Comparison of ENCODE assay signal across 1 cellular context in the genomic region with DNA sequence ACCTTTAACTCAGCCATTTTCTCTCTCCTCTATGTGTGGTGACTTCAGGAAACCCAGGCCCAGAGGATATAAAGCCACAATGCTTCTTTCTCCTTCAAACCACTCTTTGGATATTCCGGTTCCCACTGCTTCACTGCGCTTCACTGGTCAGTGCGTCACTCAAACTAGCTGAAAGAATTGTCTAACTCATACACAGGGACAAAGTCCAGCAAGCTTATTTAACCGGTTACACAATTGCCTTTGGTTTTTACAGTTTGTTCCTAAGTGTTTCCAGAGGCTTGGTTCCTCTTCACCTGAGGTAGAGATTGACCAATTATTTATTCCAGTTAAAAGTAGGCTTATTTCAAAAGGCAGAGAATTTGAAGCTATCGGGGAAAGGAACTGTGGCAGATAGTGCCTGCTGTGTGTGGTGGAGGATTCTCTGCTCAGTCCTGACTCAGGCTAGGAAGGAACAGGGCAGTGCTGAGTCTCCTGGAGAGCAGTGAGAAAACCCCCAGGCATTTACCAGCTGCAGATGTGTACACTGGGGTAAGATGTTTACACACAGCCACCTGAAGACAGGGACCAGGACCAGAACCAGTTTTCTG.
TF ChIP-seq lines count a peak whose summit lies in the region.

Gene HGD (minus strand): TSS at position 145 of the 587 bp plus-strand sequence. CDS start 128 bp downstream, at position 17.

TF ChIP-seq in HepG2, 621 proteins besides CTCF, POLR2A, EP300 and RAD21 (continued from another document and continues in another):
- TF ChIP-seq MXI1 (IDR thresholded peaks at IDR 0.05; ENCODE audit: borderline replicate concordance, low read depth, low read length), result peak; percentile 30; the same call in 1 of the 3 replicates
- TF ChIP-seq ZNF878 (CRISPR knock-in tag; IDR thresholded peaks at IDR 0.05), result peak; percentile 74; the same call in 1 of the 2 replicates
- 0 out of 2 replicates have a peak, but pooled peaks have one; percentile 38 for TF ChIP-seq SNAPC2 (CRISPR knock-in tag; IDR thresholded peaks at IDR 0.05)
- TF ChIP-seq ZMYM3 (CRISPR knock-in tag; IDR thresholded peaks at IDR 0.05), result no peak
- TF ChIP-seq ZNF337 (CRISPR knock-in tag; IDR thresholded peaks at IDR 0.05; ENCODE audit: borderline replicate concordance, low read depth), result no peak
- TF ChIP-seq ZNF576 (CRISPR knock-in tag; IDR thresholded peaks at IDR 0.05), result no peak
- TF ChIP-seq NFATC3 (CRISPR knock-in tag; IDR thresholded peaks at IDR 0.05), result no peak
- peak; percentile 70 for TF ChIP-seq GFI1 (CRISPR knock-in tag; IDR thresholded peaks at IDR 0.05; ENCODE audit: borderline replicate concordance)
- no peak for TF ChIP-seq ZNF329 (CRISPR knock-in tag; IDR thresholded peaks at IDR 0.05; ENCODE audit: low read depth)
- 0 out of 2 replicates have a peak, but pooled peaks have one; percentile 31 for TF ChIP-seq NFIC (IDR thresholded peaks at IDR 0.05; ENCODE audit: low read length)
- no peak for TF ChIP-seq NR3C1 (CRISPR knock-in tag; IDR thresholded peaks at IDR 0.05)
- peak; percentile 98 for TF ChIP-seq HNF4G (IDR thresholded peaks at IDR 0.05; ENCODE audit: borderline replicate concordance, low read depth, low read length)
- TF ChIP-seq HNF4G (CRISPR knock-in tag; IDR thresholded peaks at IDR 0.05; ENCODE audit: borderline replicate concordance, low read depth), result peak; percentile 89
- TF ChIP-seq ZNF816 (CRISPR knock-in tag; IDR thresholded peaks at IDR 0.05; ENCODE audit: borderline replicate concordance), result no peak; the same call in 1 of the 2 replicates
- TF ChIP-seq AHR (CRISPR knock-in tag; IDR thresholded peaks at IDR 0.05), result no peak
- TF ChIP-seq ZNF776 (CRISPR knock-in tag; IDR thresholded peaks at IDR 0.05), result no peak
- TF ChIP-seq ZSCAN25 (CRISPR knock-in tag; IDR thresholded peaks at IDR 0.05), result no peak
- no peak for TF ChIP-seq ZNF101 (CRISPR knock-in tag; IDR thresholded peaks at IDR 0.05; ENCODE audit: borderline replicate concordance, low read depth)
- no peak for TF ChIP-seq ZNF160 (CRISPR knock-in tag; IDR thresholded peaks at IDR 0.05)
- TF ChIP-seq TRIM22 (IDR thresholded peaks at IDR 0.05), result no peak
- TF ChIP-seq JUNB (CRISPR knock-in tag; IDR thresholded peaks at IDR 0.05; ENCODE audit: borderline replicate concordance), result no peak
- TF ChIP-seq ZNF720 (CRISPR knock-in tag; IDR thresholded peaks at IDR 0.05), result no peak
- no peak for TF ChIP-seq CBFB (CRISPR knock-in tag; IDR thresholded peaks at IDR 0.05)
- no peak for TF ChIP-seq SMARCE1 (IDR thresholded peaks at IDR 0.05; ENCODE audit: borderline replicate concordance)
- TF ChIP-seq ZFP36L2 (CRISPR knock-in tag; IDR thresholded peaks at IDR 0.05), result no peak
- TF ChIP-seq SYNCRIP (IDR thresholded peaks at IDR 0.05; ENCODE audit: insufficient read depth, low read depth, low read length), result no peak
- peak; percentile 47; the same call in 1 of the 2 replicates for TF ChIP-seq NFYC (CRISPR knock-in tag; IDR thresholded peaks at IDR 0.05)
- TF ChIP-seq, protein P1, sequence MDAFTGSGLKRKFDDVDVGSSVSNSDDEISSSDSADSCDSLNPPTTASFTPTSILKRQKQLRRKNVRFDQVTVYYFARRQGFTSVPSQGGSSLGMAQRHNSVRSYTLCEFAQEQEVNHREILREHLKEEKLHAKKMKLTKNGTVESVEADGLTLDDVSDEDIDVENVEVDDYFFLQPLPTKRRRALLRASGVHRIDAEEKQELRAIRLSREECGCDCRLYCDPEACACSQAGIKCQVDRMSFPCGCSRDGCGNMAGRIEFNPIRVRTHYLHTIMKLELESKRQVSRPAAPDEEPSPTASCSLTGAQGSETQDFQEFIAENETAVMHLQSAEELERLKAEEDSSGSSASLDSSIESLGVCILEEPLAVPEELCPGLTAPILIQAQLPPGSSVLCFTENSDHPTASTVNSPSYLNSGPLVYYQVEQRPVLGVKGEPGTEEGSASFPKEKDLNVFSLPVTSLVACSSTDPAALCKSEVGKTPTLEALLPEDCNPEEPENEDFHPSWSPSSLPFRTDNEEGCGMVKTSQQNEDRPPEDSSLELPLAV (CRISPR knock-in tag; conservative IDR thresholded peaks at IDR 0.05; ENCODE audit: low read depth), result no peak
- TF ChIP-seq EZH2 (conservative IDR thresholded peaks at IDR 0.05; ENCODE audit: low read depth, low read length), result no peak
- no peak for TF ChIP-seq AKAP8 (CRISPR knock-in tag; IDR thresholded peaks at IDR 0.05)
- TF ChIP-seq DPF2 (CRISPR knock-in tag; IDR thresholded peaks at IDR 0.05; ENCODE audit: borderline replicate concordance, low read depth), result peak; percentile 24; the same call in 1 of the 2 replicates
- TF ChIP-seq ZNF670 (CRISPR knock-in tag; IDR thresholded peaks at IDR 0.05; ENCODE audit: borderline replicate concordance), result no peak
- TF ChIP-seq GZF1 (CRISPR knock-in tag; IDR thresholded peaks at IDR 0.05), result 0 out of 2 replicates have a peak, but pooled peaks have one; percentile 9
- TF ChIP-seq NR2F1 (CRISPR knock-in tag; IDR thresholded peaks at IDR 0.05), result no peak
- TF ChIP-seq HOXA3 (CRISPR knock-in tag; IDR thresholded peaks at IDR 0.05), result peak; percentile 62
- TF ChIP-seq ZFX (CRISPR knock-in tag; IDR thresholded peaks at IDR 0.05; ENCODE audit: low read depth), result peak; percentile 69
- TF ChIP-seq GABPA (IDR thresholded peaks at IDR 0.05; ENCODE audit: low read depth, low read length), result no peak
- TF ChIP-seq GABPA (CRISPR knock-in tag; IDR thresholded peaks at IDR 0.05; ENCODE audit: low read depth), result no peak
- TF ChIP-seq NR0B2 (CRISPR knock-in tag; IDR thresholded peaks at IDR 0.05), result no peak
- TF ChIP-seq JDP2 (CRISPR knock-in tag; IDR thresholded peaks at IDR 0.05; ENCODE audit: borderline replicate concordance), result no peak
- no peak for TF ChIP-seq ZXDC (CRISPR knock-in tag; IDR thresholded peaks at IDR 0.05)
- TF ChIP-seq, protein P2, sequence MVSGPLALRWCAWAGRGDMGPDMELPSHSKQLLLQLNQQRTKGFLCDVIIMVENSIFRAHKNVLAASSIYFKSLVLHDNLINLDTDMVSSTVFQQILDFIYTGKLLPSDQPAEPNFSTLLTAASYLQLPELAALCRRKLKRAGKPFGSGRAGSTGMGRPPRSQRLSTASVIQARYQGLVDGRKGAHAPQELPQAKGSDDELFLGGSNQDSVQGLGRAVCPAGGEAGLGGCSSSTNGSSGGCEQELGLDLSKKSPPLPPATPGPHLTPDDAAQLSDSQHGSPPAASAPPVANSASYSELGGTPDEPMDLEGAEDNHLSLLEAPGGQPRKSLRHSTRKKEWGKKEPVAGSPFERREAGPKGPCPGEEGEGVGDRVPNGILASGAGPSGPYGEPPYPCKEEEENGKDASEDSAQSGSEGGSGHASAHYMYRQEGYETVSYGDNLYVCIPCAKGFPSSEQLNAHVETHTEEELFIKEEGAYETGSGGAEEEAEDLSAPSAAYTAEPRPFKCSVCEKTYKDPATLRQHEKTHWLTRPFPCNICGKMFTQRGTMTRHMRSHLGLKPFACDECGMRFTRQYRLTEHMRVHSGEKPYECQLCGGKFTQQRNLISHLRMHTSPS (CRISPR knock-in tag; IDR thresholded peaks at IDR 0.05; ENCODE audit: low read depth), result no peak
- TF ChIP-seq MAZ (IDR thresholded peaks at IDR 0.05; ENCODE audit: borderline replicate concordance, low read depth, low read length), result no peak
- TF ChIP-seq MAZ (CRISPR knock-in tag; IDR thresholded peaks at IDR 0.05; ENCODE audit: low read depth), result no peak
- TF ChIP-seq FOXJ3 (CRISPR knock-in tag; IDR thresholded peaks at IDR 0.05; ENCODE audit: borderline replicate concordance), result peak; percentile 78; the same call in 1 of the 2 replicates
- TF ChIP-seq ZNF747 (CRISPR knock-in tag; IDR thresholded peaks at IDR 0.05; ENCODE audit: borderline replicate concordance), result no peak; the same call in 1 of the 2 replicates
- no peak for TF ChIP-seq MTA3 (CRISPR knock-in tag; IDR thresholded peaks at IDR 0.05)
- no peak for TF ChIP-seq ZNF550 (CRISPR knock-in tag; IDR thresholded peaks at IDR 0.05; ENCODE audit: borderline replicate concordance)
- TF ChIP-seq, protein P3, sequence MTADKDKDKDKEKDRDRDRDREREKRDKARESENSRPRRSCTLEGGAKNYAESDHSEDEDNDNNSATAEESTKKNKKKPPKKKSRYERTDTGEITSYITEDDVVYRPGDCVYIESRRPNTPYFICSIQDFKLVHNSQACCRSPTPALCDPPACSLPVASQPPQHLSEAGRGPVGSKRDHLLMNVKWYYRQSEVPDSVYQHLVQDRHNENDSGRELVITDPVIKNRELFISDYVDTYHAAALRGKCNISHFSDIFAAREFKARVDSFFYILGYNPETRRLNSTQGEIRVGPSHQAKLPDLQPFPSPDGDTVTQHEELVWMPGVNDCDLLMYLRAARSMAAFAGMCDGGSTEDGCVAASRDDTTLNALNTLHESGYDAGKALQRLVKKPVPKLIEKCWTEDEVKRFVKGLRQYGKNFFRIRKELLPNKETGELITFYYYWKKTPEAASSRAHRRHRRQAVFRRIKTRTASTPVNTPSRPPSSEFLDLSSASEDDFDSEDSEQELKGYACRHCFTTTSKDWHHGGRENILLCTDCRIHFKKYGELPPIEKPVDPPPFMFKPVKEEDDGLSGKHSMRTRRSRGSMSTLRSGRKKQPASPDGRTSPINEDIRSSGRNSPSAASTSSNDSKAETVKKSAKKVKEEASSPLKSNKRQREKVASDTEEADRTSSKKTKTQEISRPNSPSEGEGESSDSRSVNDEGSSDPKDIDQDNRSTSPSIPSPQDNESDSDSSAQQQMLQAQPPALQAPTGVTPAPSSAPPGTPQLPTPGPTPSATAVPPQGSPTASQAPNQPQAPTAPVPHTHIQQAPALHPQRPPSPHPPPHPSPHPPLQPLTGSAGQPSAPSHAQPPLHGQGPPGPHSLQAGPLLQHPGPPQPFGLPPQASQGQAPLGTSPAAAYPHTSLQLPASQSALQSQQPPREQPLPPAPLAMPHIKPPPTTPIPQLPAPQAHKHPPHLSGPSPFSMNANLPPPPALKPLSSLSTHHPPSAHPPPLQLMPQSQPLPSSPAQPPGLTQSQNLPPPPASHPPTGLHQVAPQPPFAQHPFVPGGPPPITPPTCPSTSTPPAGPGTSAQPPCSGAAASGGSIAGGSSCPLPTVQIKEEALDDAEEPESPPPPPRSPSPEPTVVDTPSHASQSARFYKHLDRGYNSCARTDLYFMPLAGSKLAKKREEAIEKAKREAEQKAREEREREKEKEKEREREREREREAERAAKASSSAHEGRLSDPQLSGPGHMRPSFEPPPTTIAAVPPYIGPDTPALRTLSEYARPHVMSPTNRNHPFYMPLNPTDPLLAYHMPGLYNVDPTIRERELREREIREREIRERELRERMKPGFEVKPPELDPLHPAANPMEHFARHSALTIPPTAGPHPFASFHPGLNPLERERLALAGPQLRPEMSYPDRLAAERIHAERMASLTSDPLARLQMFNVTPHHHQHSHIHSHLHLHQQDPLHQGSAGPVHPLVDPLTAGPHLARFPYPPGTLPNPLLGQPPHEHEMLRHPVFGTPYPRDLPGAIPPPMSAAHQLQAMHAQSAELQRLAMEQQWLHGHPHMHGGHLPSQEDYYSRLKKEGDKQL (CRISPR knock-in tag; IDR thresholded peaks at IDR 0.05; ENCODE audit: low read depth), result no peak; the same call in 1 of the 2 replicates
